In genomic region chr19:35797663-35798062, GRCh38 we compare ENCODE assay signal across 13 cellular contexts. TPM values are rescaled to one million over a fixed set of nuclear protein-coding genes. Genes with fewer than 3 reads are reported as not detected.
DNase-seq lines count a peak whose midpoint lies in the region; ATAC-seq lines count a peak whose summit lies in the region.
"Had no signal": no experiment of that assay in that cellular context is flagged by ENCODE, and none has a peak within 500 bp of the region (broad histone marks: within the 10 kb centered on the region; RNA-seq: fewer than 3 reads in every experiment).

No MANE protein-coding gene starts in this region.

- no peaks in the 10 kb centered on the region for H3K9me3 Mint-ChIP-seq in activated naive CD8-positive, alpha-beta T cell treated with anti-CD3 and anti-CD28 coated beads, Interleukin-2, amount 10 ng/mL, durations not matched to agents 7 days and 5 days
- H3K9me3 Mint-ChIP-seq in activated naive CD8-positive, alpha-beta T cell treated with anti-CD3 and anti-CD28 coated beads for 36 hours, result no peaks in the 10 kb centered on the region

- peaks cover 6% of the 10 kb centered on the region for H3K4me1 Mint-ChIP-seq in activated naive CD8-positive, alpha-beta T cell treated with anti-CD3 and anti-CD28 coated beads, Interleukin-2, amount 10 ng/mL, durations not matched to agents 7 days and 5 days
- H3K4me1 Mint-ChIP-seq in activated naive CD8-positive, alpha-beta T cell treated with anti-CD3 and anti-CD28 coated beads for 36 hours, result peaks cover 8% of the 10 kb centered on the region

- DNase-seq in activated naive CD8-positive, alpha-beta T cell treated with anti-CD3 and anti-CD28 coated beads, Interleukin-2, amount 10 ng/mL, durations not matched to agents 7 days and 5 days, result no peak
- DNase-seq in activated naive CD8-positive, alpha-beta T cell treated with anti-CD3 and anti-CD28 coated beads for 36 hours, result no peak
- DNase-seq in amygdala (lab: John Stamatoyannopoulos, UW), result peak in 33 of 56 donors; percentile 7 to 68 (median 28)
- DNase-seq in left kidney (ENCODE audit: low read depth, low spot score), result peak; percentile 65
- peak in 32 of 49 donors; percentile 4 to 57 (median 28) for DNase-seq in substantia nigra (lab: John Stamatoyannopoulos, UW)
- no peak for DNase-seq in NCI-H2107 (lab: John Stamatoyannopoulos, UW)
- no peak for DNase-seq in NCI-H1417 treated with DMSO at 0.1 percent for 48 hours (lab: John Stamatoyannopoulos, UW)
- DNase-seq: GDM1; MG63; naive thymus-derived CD4-positive, alpha-beta T cell; stimulated activated CD4-positive, alpha-beta T cell treated with anti-CD3 and anti-CD28 coated beads, Interleukin-12 subunit alpha, Interleukin-12 subunit beta, amount 100 ng/mL, for 4 hours had no signal

- no peak overlapping the region for H3K4me3 Mint-ChIP-seq in activated naive CD8-positive, alpha-beta T cell treated with anti-CD3 and anti-CD28 coated beads, Interleukin-2, amount 10 ng/mL, durations not matched to agents 7 days and 5 days
- no peak overlapping the region for H3K4me3 Mint-ChIP-seq in activated naive CD8-positive, alpha-beta T cell treated with anti-CD3 and anti-CD28 coated beads for 36 hours

- ATAC-seq in activated naive CD8-positive, alpha-beta T cell treated with anti-CD3 and anti-CD28 coated beads, Interleukin-2, amount 10 ng/mL, durations not matched to agents 7 days and 5 days (ENCODE audit: low read depth), result peak; percentile 36
- no peak for ATAC-seq in activated CD4-positive, CD25-positive, alpha-beta regulatory T cell treated with anti-CD3 and anti-CD28 coated beads, Interleukin-2, amount 50 U/mL, for 24 hours
- ATAC-seq: naive thymus-derived CD4-positive, alpha-beta T cell had no signal

- H3K27me3 Mint-ChIP-seq in activated naive CD8-positive, alpha-beta T cell treated with anti-CD3 and anti-CD28 coated beads, Interleukin-2, amount 10 ng/mL, durations not matched to agents 7 days and 5 days, result peaks cover 40% of the 10 kb centered on the region
- H3K27me3 Mint-ChIP-seq in activated naive CD8-positive, alpha-beta T cell treated with anti-CD3 and anti-CD28 coated beads for 36 hours, result peaks cover 46% of the 10 kb centered on the region

- no peaks in the 10 kb centered on the region for H3K36me3 Mint-ChIP-seq in activated naive CD8-positive, alpha-beta T cell treated with anti-CD3 and anti-CD28 coated beads, Interleukin-2, amount 10 ng/mL, durations not matched to agents 7 days and 5 days
- no peaks in the 10 kb centered on the region for H3K36me3 Mint-ChIP-seq in activated naive CD8-positive, alpha-beta T cell treated with anti-CD3 and anti-CD28 coated beads for 36 hours
- H3K36me3 Mint-ChIP-seq: naive thymus-derived CD4-positive, alpha-beta T cell had no signal

- H3K27ac Mint-ChIP-seq in activated naive CD8-positive, alpha-beta T cell treated with anti-CD3 and anti-CD28 coated beads, Interleukin-2, amount 10 ng/mL, durations not matched to agents 7 days and 5 days, result no peak overlapping the region
- no peak overlapping the region for H3K27ac Mint-ChIP-seq in activated naive CD8-positive, alpha-beta T cell treated with anti-CD3 and anti-CD28 coated beads for 36 hours

- POLR2A ChIA-PET in activated naive CD8-positive, alpha-beta T cell treated with anti-CD3 and anti-CD28 coated beads, Interleukin-2, amount 10 ng/mL, durations not matched to agents 7 days and 5 days (lab: Charles Lee), result interaction anchor here (0.5 kb wide), 1 partner anchor 92 kb away, joined by 3 read pairs; no protein-coding TSS in a partner anchor

- no peak overlapping the region for H3K27ac ChIP-seq in substantia nigra (ENCODE audit: low read depth, low read length, poor library complexity, severe bottlenecking)

RNA-seq across cellular contexts. Expression of gene PRODH2, which starts 15.0 kb away (rescaled TPM):
- not detected for total RNA-seq in activated naive CD8-positive, alpha-beta T cell treated with anti-CD3 and anti-CD28 coated beads, Interleukin-2, amount 10 ng/mL, durations not matched to agents 7 days and 5 days
- not detected for total RNA-seq in activated naive CD8-positive, alpha-beta T cell treated with anti-CD3 and anti-CD28 coated beads for 36 hours
- total RNA-seq: esophagus mucosa; naive thymus-derived CD4-positive, alpha-beta T cell had no signal

RNA-seq across cellular contexts. Expression of gene ARHGAP33, which starts 22.3 kb away (rescaled TPM):
- 10 to 100 TPM; 64.4 to 76.5 TPM for total RNA-seq in activated naive CD8-positive, alpha-beta T cell treated with anti-CD3 and anti-CD28 coated beads, Interleukin-2, amount 10 ng/mL, durations not matched to agents 7 days and 5 days
- total RNA-seq in activated naive CD8-positive, alpha-beta T cell treated with anti-CD3 and anti-CD28 coated beads for 36 hours, result 10 to 100 TPM; 15.0 to 16.3 TPM

RNA-seq across cellular contexts. Expression of gene PROSER3, which starts 39.7 kb away (rescaled TPM):
- 10 to 100 TPM; 53.0 to 59.9 TPM for total RNA-seq in activated naive CD8-positive, alpha-beta T cell treated with anti-CD3 and anti-CD28 coated beads, Interleukin-2, amount 10 ng/mL, durations not matched to agents 7 days and 5 days
- 10 to 100 TPM; 29.9 to 33.3 TPM for total RNA-seq in activated naive CD8-positive, alpha-beta T cell treated with anti-CD3 and anti-CD28 coated beads for 36 hours

RNA-seq across cellular contexts. Expression of gene HSPB6, which starts 40.8 kb away (rescaled TPM):
- under 1 TPM in 1 of 2 experiments, not detected in 1; 0.36 TPM for total RNA-seq in activated naive CD8-positive, alpha-beta T cell treated with anti-CD3 and anti-CD28 coated beads, Interleukin-2, amount 10 ng/mL, durations not matched to agents 7 days and 5 days
- total RNA-seq in activated naive CD8-positive, alpha-beta T cell treated with anti-CD3 and anti-CD28 coated beads for 36 hours, result under 1 TPM; 0.39 to 0.78 TPM

RNA-seq across cellular contexts. Expression of gene LIN37, which starts 49.3 kb away (rescaled TPM):
- 10 to 100 TPM; 18.3 to 22.4 TPM for total RNA-seq in activated naive CD8-positive, alpha-beta T cell treated with anti-CD3 and anti-CD28 coated beads, Interleukin-2, amount 10 ng/mL, durations not matched to agents 7 days and 5 days
- 1 to 10 TPM; 5.1 to 7.0 TPM for total RNA-seq in activated naive CD8-positive, alpha-beta T cell treated with anti-CD3 and anti-CD28 coated beads for 36 hours

Comparison
In these comparisons a context has a peak if more than half of its experiments do, and no peak if none do; other contexts are left out.
1. DNase-seq: peak in amygdala (33 of 56), left kidney (single experiment) and substantia nigra (32 of 49); none in activated naive CD8-positive, alpha-beta T cell treated with anti-CD3 and anti-CD28 coated beads, Interleukin-2, amount 10 ng/mL, durations not matched to agents 7 days and 5 days (single experiment), activated naive CD8-positive, alpha-beta T cell treated with anti-CD3 and anti-CD28 coated beads for 36 hours (single experiment), NCI-H2107 (single experiment) and NCI-H1417 treated with DMSO at 0.1 percent for 48 hours (single experiment).